8 cellular contexts compared by ENCODE assay signal in genomic region chr15:68228971-68229385, GRCh38. TPM values are rescaled to one million over a fixed set of nuclear protein-coding genes. Genes with fewer than 3 reads are reported as not detected.
DNase-seq lines count a peak whose midpoint lies in the region; ATAC-seq and TF ChIP-seq lines count a peak whose summit lies in the region.

No MANE protein-coding gene starts in this region.

- intact Hi-C loops in HCT116 (cut with micrococcal nuclease): no loop called here

- BruUV-seq in HCT116 (replicated peaks; lab: Mats Ljungman, UMichigan): no TSS peak

- peak overlapping the region; percentile 88 to 95 (median 92) for H3K4me3 Mint-ChIP-seq in CD4-positive, CD25-positive, alpha-beta regulatory T cell

- peak overlapping the region; percentile 77 for H3K27ac ChIP-seq in CD4-positive, CD25-positive, alpha-beta regulatory T cell (ENCODE audit: insufficient read depth, low read length, poor library complexity, severe bottlenecking)
- H3K27ac ChIP-seq in HCT116 (ENCODE audit: low read depth, low read length) (peak overlapping the region; percentile 88), SJSA1 (peak overlapping the region; percentile 87), trophoblast cell (ENCODE audit: low read depth, low read length) (peak overlapping the region; percentile 79)

- no peak for TF ChIP-seq RAD21 in HCT116 (IDR thresholded peaks at IDR 0.05; ENCODE audit: low read depth)

- H3K27me3 Mint-ChIP-seq in CD4-positive, CD25-positive, alpha-beta regulatory T cell: peaks cover 5% of the 10 kb centered on the region

- H3K9me2 ChIP-seq in HCT116 (ENCODE audit: insufficient read depth): no peaks in the 10 kb centered on the region

- H3K23ac ChIP-seq in trophoblast cell (ENCODE audit: low read length): no peak overlapping the region

- RAD21 ChIA-PET in HCT116 (lab: Charles Lee; ENCODE audit: low non-redundant PET in 1 of 2, low total read pairs in 2 of 2, uncharacterized antibody in 2 of 2, unreplicated experiment in 2 of 2): no interaction called here

- H2BK12ac ChIP-seq in trophoblast cell (ENCODE audit: low read length): no peak overlapping the region

- no peaks in the 10 kb centered on the region for H3K9me3 ChIP-seq in CD4-positive, CD25-positive, alpha-beta regulatory T cell (ENCODE audit: control insufficient read depth in 2 of 2, low read length in 2 of 2)
- H3K9me3 ChIP-seq in HCT116 (ENCODE audit: control insufficient read depth in 1 of 2, insufficient read depth in 1 of 2, low read depth in 1 of 2, low read length in 2 of 2) (no peaks in the 10 kb centered on the region), SJSA1 (replicated peaks) (no peaks in the 10 kb centered on the region), trophoblast cell (ENCODE audit: insufficient read depth, low read depth, low read length) (no peaks in the 10 kb centered on the region)

- H2AFZ ChIP-seq in HCT116 (ENCODE audit: low read depth, low read length, poor library complexity, severe bottlenecking): no peak overlapping the region
- H2AFZ ChIP-seq in trophoblast cell (ENCODE audit: insufficient read depth, low read length, poor library complexity): peak overlapping the region; percentile 57

- no peak overlapping the region for H2AK5ac ChIP-seq in trophoblast cell (ENCODE audit: low read length)

- H2BK5ac ChIP-seq in trophoblast cell (ENCODE audit: low read depth, low read length, poor library complexity): peak overlapping the region; percentile 91

- H3K36me3 Mint-ChIP-seq in CD4-positive, CD25-positive, alpha-beta regulatory T cell: no peaks in the 10 kb centered on the region

- peak overlapping the region; percentile 84 for H3K4ac ChIP-seq in trophoblast cell (ENCODE audit: low read depth, low read length)

- H3K14ac ChIP-seq in trophoblast cell (ENCODE audit: low read length): peak overlapping the region; percentile 92

- WGBS in trophoblast cell (ENCODE audit: extremely low coverage, insufficient coverage, insufficient read length): no CpG with 5 or more reads among the region's 39 CpGs

- H3K79me2 ChIP-seq in HCT116 (ENCODE audit: insufficient read depth, low read length) (peaks cover 54% of the 10 kb centered on the region), trophoblast cell (ENCODE audit: control insufficient read depth, insufficient read depth, low read length, poor library complexity) (peaks cover 13% of the 10 kb centered on the region)

- CTCF ChIA-PET in HCT116 (lab: Charles Lee): no interaction called here

- no peak for ATAC-seq in CD4-positive, CD25-positive, alpha-beta regulatory T cell (ENCODE audit: low read depth in 2 of 2)
- peak; percentile 23; the same call in 1 of the 2 replicates for ATAC-seq in HCT116

- H4K12ac ChIP-seq in trophoblast cell (ENCODE audit: low read depth, low read length): peak overlapping the region; percentile 54

- no peaks in the 10 kb centered on the region for H3K9me3 Mint-ChIP-seq in CD4-positive, CD25-positive, alpha-beta regulatory T cell

- H4K8ac ChIP-seq in trophoblast cell (ENCODE audit: low read depth, low read length): peak overlapping the region; percentile 92

- no peak for TF ChIP-seq POLR2A in HCT116 (IDR thresholded peaks at IDR 0.05; ENCODE audit: borderline replicate concordance, extremely low read depth, insufficient read depth, insufficient read length)

- H3K9ac ChIP-seq in HCT116 (ENCODE audit: low read length): peak overlapping the region; percentile 90
- peak overlapping the region; percentile 71 for H3K9ac ChIP-seq in trophoblast cell (ENCODE audit: low read length)

- peaks cover 7 to 42% (median 30%) of the 10 kb centered on the region in 4 donors for H3K4me1 Mint-ChIP-seq in CD4-positive, CD25-positive, alpha-beta regulatory T cell

- peaks cover 24% of the 10 kb centered on the region for H3K4me1 ChIP-seq in CD4-positive, CD25-positive, alpha-beta regulatory T cell (ENCODE audit: control insufficient read depth, insufficient read depth, low read length, poor library complexity, severe bottlenecking)
- H3K4me1 ChIP-seq in HCT116 (ENCODE audit: control insufficient read depth in 1 of 2, insufficient read depth in 2 of 2, low read length in 2 of 2) (peaks cover 10 to 27% of the 10 kb centered on the region in 2 experiments; a peak in 3 of 4 replicates), SJSA1 (replicated peaks) (peaks cover 26% of the 10 kb centered on the region), trophoblast cell (ENCODE audit: control insufficient read depth in 1 of 2, insufficient read depth in 2 of 2, low read length in 2 of 2) (peaks cover 5 to 11% of the 10 kb centered on the region in 2 experiments)

- no peaks in the 10 kb centered on the region for H3K27me3 ChIP-seq in CD4-positive, CD25-positive, alpha-beta regulatory T cell (ENCODE audit: control insufficient read depth, insufficient read depth, low read length)
- H3K27me3 ChIP-seq in HCT116 (ENCODE audit: insufficient read depth, low read length) (no peaks in the 10 kb centered on the region), SJSA1 (replicated peaks) (no peaks in the 10 kb centered on the region), trophoblast cell (ENCODE audit: insufficient read depth, low read length) (no peaks in the 10 kb centered on the region)

- POLR2A ChIA-PET in HCT116 (lab: Charles Lee): no interaction called here

- H3K18ac ChIP-seq in trophoblast cell (ENCODE audit: low read length): peak overlapping the region; percentile 92

- peaks cover 7% of the 10 kb centered on the region for H3K79me1 ChIP-seq in trophoblast cell (ENCODE audit: low read length)

- H4K20me1 ChIP-seq in HCT116 (ENCODE audit: insufficient read depth): no peaks in the 10 kb centered on the region; the same call in 1 of the 2 replicates

- peak overlapping the region; percentile 89 for H4K91ac ChIP-seq in trophoblast cell (ENCODE audit: low read depth, low read length)

- H2BK120ac ChIP-seq in trophoblast cell (ENCODE audit: insufficient read depth, low read length, poor library complexity): peak overlapping the region; percentile 90

- TF ChIP-seq CTCF in HCT116 (IDR thresholded peaks at IDR 0.05 in 2 of 3, conservative IDR thresholded peaks at IDR 0.05 in 1 of 3; ENCODE audit: borderline replicate concordance in 1 of 3, insufficient read depth in 1 of 3, low read depth in 2 of 3, low read length in 2 of 3): no peak
- TF ChIP-seq CTCF in fibroblast of pulmonary artery (IDR thresholded peaks at IDR 0.05; ENCODE audit: low read length, missing control alignments): no peak

- DNase-seq in CD4-positive, CD25-positive, alpha-beta regulatory T cell: peak in 1 of 3 donors; percentile 44
- DNase-seq in HCT116 (ENCODE audit: low read depth, low spot score): no peak
- no peak for DNase-seq in SJSA1 (ENCODE audit: low read depth in 1 of 2, low spot score in 2 of 2)
- no peak for DNase-seq in fibroblast of pulmonary artery (ENCODE audit: low read depth)
- no peak for DNase-seq in trophoblast cell
- no peak for DNase-seq in occipital lobe (lab: John Stamatoyannopoulos, UW)
- no peak for DNase-seq in NCI-H2081 (lab: John Stamatoyannopoulos, UW)
- DNase-seq in glomerular visceral epithelial cell (ENCODE audit: extremely low spot score): no peak

- H3K36me3 ChIP-seq in CD4-positive, CD25-positive, alpha-beta regulatory T cell (ENCODE audit: control insufficient read depth, insufficient read depth, low read length): no peaks in the 10 kb centered on the region
- peaks cover 0 to 5% of the 10 kb centered on the region in 2 experiments; a peak in 1 of 4 replicates for H3K36me3 ChIP-seq in HCT116 (ENCODE audit: control insufficient read depth in 1 of 2, insufficient read depth in 2 of 2, low read length in 2 of 2)
- peaks cover 15% of the 10 kb centered on the region for H3K36me3 ChIP-seq in SJSA1
- no peaks in the 10 kb centered on the region for H3K36me3 ChIP-seq in trophoblast cell (ENCODE audit: control insufficient read depth in 1 of 2, insufficient read depth in 2 of 2, low read length in 2 of 2)

- H3K4me2 ChIP-seq in HCT116 (ENCODE audit: low read length) (peak overlapping the region; percentile 98), trophoblast cell (ENCODE audit: low read length) (peak overlapping the region; percentile 87)

- H3K4me3 ChIP-seq in CD4-positive, CD25-positive, alpha-beta regulatory T cell (ENCODE audit: low read depth, low read length): peak overlapping the region; percentile 79
- H3K4me3 ChIP-seq in HCT116 (replicated peaks in 1 of 2; ENCODE audit: low read depth in 1 of 2, low read length in 2 of 2): peak overlapping the region; percentile 85 to 94
- H3K4me3 ChIP-seq in SJSA1: peak overlapping the region; percentile 97
- H3K4me3 ChIP-seq in fibroblast of pulmonary artery (replicated peaks; ENCODE audit: low read depth, low read length): peak overlapping the region; percentile 81
- peak overlapping the region; percentile 97 for H3K4me3 ChIP-seq in trophoblast cell (ENCODE audit: low read depth, low read length)

- peak overlapping the region; percentile 43 to 89 (median 78) for H3K27ac Mint-ChIP-seq in CD4-positive, CD25-positive, alpha-beta regulatory T cell

RNA-seq across cellular contexts. Expression of gene CLN6, which starts 0.6 kb away (rescaled TPM):
- 14.2 TPM for total RNA-seq in CD4-positive, CD25-positive, alpha-beta regulatory T cell
- polyA plus RNA-seq in CD4-positive, CD25-positive, alpha-beta regulatory T cell: 1 to 10 TPM; 1.4 to 1.9 (median 1.5) TPM
- 44.1 TPM for total RNA-seq in HCT116 (2021; ENCODE audit: unreplicated experiment)
- 29.3 and 34.2 TPM in 2 replicates for polyA plus RNA-seq in HCT116 (2012)
- total RNA-seq in SJSA1 (2014; rRNA removed; shearing (Covaris generic)): 12.4 and 30.3 TPM in 2 replicates
- polyA plus RNA-seq in trophoblast cell (2013): 18.5 and 21.2 TPM in 2 replicates
- 7.6 TPM for total RNA-seq in occipital lobe

RNA-seq across cellular contexts. Expression of gene CALML4, which starts 23.8 kb away (rescaled TPM):
- 3.2 TPM for total RNA-seq in CD4-positive, CD25-positive, alpha-beta regulatory T cell
- polyA plus RNA-seq in CD4-positive, CD25-positive, alpha-beta regulatory T cell: 1 to 10 TPM in 1 of 4 donors, under 1 TPM in 3; 0.17 to 1.4 (median 0.51) TPM
- 8.5 TPM for total RNA-seq in HCT116 (2021; ENCODE audit: unreplicated experiment)
- 6.2 and 9.9 TPM in 2 replicates for polyA plus RNA-seq in HCT116 (2012)
- total RNA-seq in SJSA1 (2014; rRNA removed; shearing (Covaris generic)): 1.1 and 2.1 TPM in 2 replicates
- polyA plus RNA-seq in trophoblast cell (2013): 9.6 and 10.6 TPM in 2 replicates
- total RNA-seq in occipital lobe: 2.2 TPM

RNA-seq across cellular contexts. Expression of gene FEM1B, which starts 48.6 kb away (rescaled TPM):
- total RNA-seq in CD4-positive, CD25-positive, alpha-beta regulatory T cell: 55.2 TPM
- polyA plus RNA-seq in CD4-positive, CD25-positive, alpha-beta regulatory T cell: 10 to 100 TPM; 15.7 to 27.1 (median 16.9) TPM
- total RNA-seq in HCT116 (2021; ENCODE audit: unreplicated experiment) (39.7 TPM), occipital lobe (188 TPM)
- polyA plus RNA-seq in HCT116 (2012): 22.8 and 25.2 TPM in 2 replicates
- total RNA-seq in SJSA1 (2014; rRNA removed; shearing (Covaris generic)): 30.5 and 47.7 TPM in 2 replicates
- 26.2 and 26.9 TPM in 2 replicates for polyA plus RNA-seq in trophoblast cell (2013)
